In the genomic region with DNA sequence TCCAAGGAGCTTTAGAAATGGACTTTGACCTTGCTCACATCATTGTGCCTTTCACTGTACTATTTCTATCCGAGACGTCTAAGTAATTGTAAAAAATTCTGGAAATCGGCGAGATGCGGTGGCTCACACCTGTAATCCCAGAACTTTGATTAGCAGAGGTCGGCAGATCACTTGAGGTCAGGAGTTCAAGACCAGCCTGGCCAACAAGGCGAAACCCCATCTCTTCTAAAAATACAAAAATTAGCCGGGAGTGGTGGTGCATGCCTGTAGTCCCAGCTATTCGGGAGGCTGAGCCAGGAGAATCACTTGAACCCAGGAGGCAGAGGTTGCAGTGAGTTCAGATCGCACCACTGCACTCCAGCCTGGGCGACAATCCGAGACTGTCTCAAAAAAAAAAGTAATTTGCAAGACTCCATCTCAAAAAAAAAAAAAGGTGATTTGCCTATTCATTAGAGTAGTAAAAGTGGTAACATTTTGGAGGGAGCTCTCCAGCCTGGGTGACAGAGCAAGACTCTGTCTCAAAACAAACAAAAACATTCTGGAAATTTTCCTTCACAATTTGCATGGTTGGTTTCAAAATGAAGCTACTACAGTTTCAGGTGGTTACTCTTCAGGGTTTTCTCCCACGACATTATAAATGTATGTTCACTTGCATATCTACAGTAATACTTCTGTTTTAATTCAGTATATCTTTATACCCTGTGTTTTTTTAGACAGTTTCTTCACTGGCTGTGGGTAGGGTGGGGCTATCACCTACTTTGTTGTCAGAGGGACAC, we compare ENCODE assay signal across 8 cellular contexts. TPM values are rescaled to one million over a fixed set of nuclear protein-coding genes. Genes with fewer than 3 reads are reported as not detected.
DNase-seq lines count a peak whose midpoint lies in the region; ATAC-seq and TF ChIP-seq lines count a peak whose summit lies in the region.
"Not testable (repeated sequence)": the region's sequence is repeated elsewhere in the genome, so short reads cannot be mapped to it uniquely, and the experiment has no call there.

No MANE protein-coding gene starts in this region.

- not testable (repeated sequence) for TF ChIP-seq CTCF in GM12864 (IDR thresholded peaks at IDR 0.05; ENCODE audit: low read depth, low read length, missing control alignments); natural killer cell (IDR thresholded peaks at IDR 0.05)

- H3K27me3 Mint-ChIP-seq in T-helper 2 cell treated with Interferon-gamma antibody and Interleukin-4, amounts not matched to agents 5 μg/mL and 100 μg/mL, for 36 hours (ENCODE audit: low read depth); natural killer cell (ENCODE audit: low read depth in 2 of 2): not testable (repeated sequence)

- H3K9me3 Mint-ChIP-seq in T-helper 2 cell treated with Interferon-gamma antibody and Interleukin-4, amounts not matched to agents 5 μg/mL and 100 μg/mL, for 36 hours; natural killer cell: not testable (repeated sequence)

- peak overlapping the region; percentile 3 for H3K27ac Mint-ChIP-seq in T-helper 2 cell treated with Interferon-gamma antibody and Interleukin-4, amounts not matched to agents 5 μg/mL and 100 μg/mL, for 36 hours
- peak overlapping the region in 1 of 2 donors; percentile 13 for H3K27ac Mint-ChIP-seq in natural killer cell

- H3K36me3 Mint-ChIP-seq in T-helper 2 cell treated with Interferon-gamma antibody and Interleukin-4, amounts not matched to agents 5 μg/mL and 100 μg/mL, for 36 hours (ENCODE audit: low read depth), result peaks cover 24% of the 10 kb centered on the region
- H3K36me3 Mint-ChIP-seq in natural killer cell, result not testable (repeated sequence)

- intact Hi-C loops in natural killer cell (cut with micrococcal nuclease), result not testable (repeated sequence)

- H3K4me3 Mint-ChIP-seq in T-helper 2 cell treated with Interferon-gamma antibody and Interleukin-4, amounts not matched to agents 5 μg/mL and 100 μg/mL, for 36 hours; natural killer cell: not testable (repeated sequence)

- H3K4me1 Mint-ChIP-seq in T-helper 2 cell treated with Interferon-gamma antibody and Interleukin-4, amounts not matched to agents 5 μg/mL and 100 μg/mL, for 36 hours (ENCODE audit: low read depth), result peaks cover 11% of the 10 kb centered on the region
- peaks cover 6 to 16% of the 10 kb centered on the region in 2 donors for H3K4me1 Mint-ChIP-seq in natural killer cell

- DNase-seq in GM12864 (ENCODE audit: low read depth), result peak; percentile 80
- DNase-seq in T-helper 2 cell treated with Interferon-gamma antibody and Interleukin-4, amounts not matched to agents 5 μg/mL and 100 μg/mL, for 36 hours (ENCODE audit: low spot score), result peak; percentile 31
- not testable (repeated sequence) for DNase-seq in natural killer cell

- H3K4me3 ChIP-seq in GM12864 (ENCODE audit: low read depth, low read length), result not testable (repeated sequence)

- peak; percentile 90 for ATAC-seq in GM18870 (IDR thresholded peaks at IDR 0.05; ENCODE audit: unreplicated experiment)
- peak; percentile 78 for ATAC-seq in GM19467 (IDR thresholded peaks at IDR 0.05; ENCODE audit: unreplicated experiment)
- ATAC-seq in HG02571 (IDR thresholded peaks at IDR 0.05; ENCODE audit: unreplicated experiment), result peak; percentile 87
- ATAC-seq in HG03045 (IDR thresholded peaks at IDR 0.05; ENCODE audit: unreplicated experiment), result peak; percentile 83
- ATAC-seq in HG03457 (IDR thresholded peaks at IDR 0.05; ENCODE audit: unreplicated experiment), result peak; percentile 81
- ATAC-seq in natural killer cell, result peak in 2 of 3 donors; percentile 49 to 52

RNA-seq across cellular contexts. Expression of a gene that starts 15.3 kb away (rescaled TPM):
- total RNA-seq in natural killer cell, result 10 to 100 TPM; 30.7 to 56.3 (median 35.9) TPM

RNA-seq across cellular contexts. Expression of a gene that starts 42.5 kb away (rescaled TPM):
- 10 to 100 TPM in 1 of 3 donors, 1 to 10 TPM in 2; 7.0 to 11.1 (median 8.2) TPM for total RNA-seq in natural killer cell
